In the genomic region with DNA sequence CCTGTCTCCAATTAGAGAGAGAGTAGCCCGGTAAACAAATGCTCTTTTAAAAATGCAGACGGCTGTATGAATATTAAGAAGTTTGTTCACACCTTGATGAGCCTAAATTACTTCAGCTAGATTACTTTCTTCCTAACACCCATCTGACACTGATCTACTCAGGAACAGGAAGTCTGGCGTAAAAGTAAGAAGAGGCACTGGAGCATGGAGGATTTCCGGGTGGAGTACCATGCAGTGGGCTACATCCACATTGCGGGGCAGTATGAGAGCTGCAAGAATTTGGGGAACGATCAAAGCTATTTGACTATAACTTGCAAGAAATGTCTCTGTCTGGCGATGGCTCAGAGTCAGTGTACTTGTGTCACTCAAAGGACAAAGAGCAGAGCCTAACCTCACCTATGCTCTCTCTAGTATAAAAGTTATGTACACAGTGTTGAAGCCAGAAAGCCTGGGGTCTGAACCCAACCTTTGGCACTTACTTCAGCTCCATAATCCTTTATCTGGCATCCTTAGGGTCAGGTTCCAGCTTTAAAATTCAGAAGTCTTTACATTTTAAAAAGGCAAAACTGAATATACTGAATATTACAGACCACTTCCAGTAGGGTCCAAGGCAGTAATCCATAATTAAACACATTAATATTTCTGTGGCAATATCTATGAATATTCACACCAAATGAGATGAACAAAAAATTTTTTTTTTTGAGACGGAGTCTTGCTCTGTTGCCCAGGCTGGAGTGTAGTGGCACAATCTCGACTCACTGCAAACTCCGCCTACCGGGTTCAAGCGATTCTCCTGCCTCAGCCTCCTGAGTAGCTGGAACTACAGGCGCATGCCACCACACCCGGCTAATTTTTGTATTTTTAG, we compare ENCODE assay signal across 15 cellular contexts. TPM values are rescaled to one million over a fixed set of nuclear protein-coding genes. Genes with fewer than 3 reads are reported as not detected.
DNase-seq lines count a peak whose midpoint lies in the region; ATAC-seq, FAIRE-seq and TF ChIP-seq lines count a peak whose summit lies in the region.
"Had no signal": no experiment of that assay in that cellular context is flagged by ENCODE, and none has a peak within 500 bp of the region (broad histone marks: within the 10 kb centered on the region; RNA-seq: fewer than 3 reads in every experiment).

No MANE protein-coding gene starts in this region.

- H3K79me2 ChIP-seq in HepG2 (ENCODE audit: insufficient read depth, low read length), result peaks cover 8% of the 10 kb centered on the region

- peaks cover 44% of the 10 kb centered on the region for H3K36me3 Mint-ChIP-seq in Calu3 (ENCODE audit: insufficient read depth, unreplicated experiment)

- peak; percentile 72 for FAIRE-seq in HepG2 (lab: Jason Lieb, UNC)

- no peak for TF ChIP-seq RAD21 in HepG2 (CRISPR knock-in tag; IDR thresholded peaks at IDR 0.05)

- intact Hi-C loops in Calu3 (cut with micrococcal nuclease; ENCODE audit: unreplicated experiment) (no loop called here), HepG2 (cut with micrococcal nuclease; ENCODE audit: unreplicated experiment) (loop anchor here (2.0 kb wide), 1 partner anchor 14 kb away; no protein-coding TSS in a partner anchor)

- peaks cover 68% of the 10 kb centered on the region for H3K4me1 ChIP-seq in HepG2 (ENCODE audit: insufficient read depth, low read length)

- DNase-seq in Calu3 (no peak), HepG2 (ENCODE audit: low spot score) (peak; percentile 80), KG1 (lab: John Stamatoyannopoulos, UW) (no peak), HPDE6-E6E7 (ENCODE audit: extremely low spot score) (no peak), NCI-H524 treated with DMSO at 0.1 percent for 48 hours (lab: John Stamatoyannopoulos, UW) (no peak), A172 (ENCODE audit: low spot score) (no peak)
- DNase-seq: activated CD4-positive, alpha-beta memory T cell treated with anti-CD3 and anti-CD28 coated beads for 36 hours; activated effector memory CD4-positive, alpha-beta T cell treated with anti-CD3 and anti-CD28 coated beads, Interleukin-2, amount 50 U/mL, for 16 hours; GM23248; NCI-H2227 treated with DMSO at 0.1 percent for 48 hours; T-helper 1 cell had no signal

- no peak overlapping the region for H2AFZ ChIP-seq in HepG2 (ENCODE audit: low read length)
- H2AFZ ChIP-seq: GM23248 had no signal

- peaks cover 2 to 15% of the 10 kb centered on the region in 2 experiments; a peak in 3 of 5 replicates for H3K36me3 ChIP-seq in HepG2 (replicated peaks in 1 of 2; ENCODE audit: control insufficient read depth in 1 of 2, insufficient read depth in 2 of 2, low read length in 2 of 2)

- peak overlapping the region; percentile 46 for H3K4me3 Mint-ChIP-seq in Calu3 (ENCODE audit: low read depth, unreplicated experiment)
- H3K4me3 Mint-ChIP-seq: activated CD4-positive, alpha-beta memory T cell treated with anti-CD3 and anti-CD28 coated beads for 36 hours had no signal

- no peaks in the 10 kb centered on the region for H3K9me3 ChIP-seq in HepG2 (ENCODE audit: low read length)

- no peaks in the 10 kb centered on the region for H3K27me3 ChIP-seq in HepG2 (ENCODE audit: control insufficient read depth in 1 of 2, insufficient read depth in 2 of 2, low read length in 2 of 2)

- WGBS in HepG2 (ENCODE audit: low lambda C conversion rate), result 22% methylated on average over 13 of the region's 14 CpGs

- in situ Hi-C loops in HepG2 (cut with HindIII; ENCODE audit: extremely low pct_ligation_motif_present, low pct_unique_long_range_greater_than_20kb), result no loop called here

- H3K27ac ChIP-seq in HepG2 (ENCODE audit: extremely low read length, insufficient read depth, low read length), result peak overlapping the region; percentile 98
- H3K27ac ChIP-seq: GM23248 had no signal

- H3K9me3 Mint-ChIP-seq in Calu3 (ENCODE audit: low read depth, unreplicated experiment), result no peaks in the 10 kb centered on the region
- H3K9me3 Mint-ChIP-seq: activated CD4-positive, alpha-beta memory T cell treated with anti-CD3 and anti-CD28 coated beads for 36 hours; brain had no signal

- 0 out of 4 replicates have a peak, but pooled peaks of 1 of the 2 experiments have one; percentile 33 for TF ChIP-seq POLR2A in HepG2 (IDR thresholded peaks at IDR 0.05; ENCODE audit: insufficient read depth in 1 of 2, low read depth in 2 of 2, low read length in 2 of 2)

- peak overlapping the region; percentile 76 for H3K9ac ChIP-seq in HepG2 (ENCODE audit: insufficient read depth, low read depth, low read length)
- H3K9ac ChIP-seq: GM23248 had no signal

- TF ChIP-seq CTCF in Calu3 (IDR thresholded peaks at IDR 0.05; ENCODE audit: unreplicated experiment), result no peak
- no peak for TF ChIP-seq CTCF in HepG2 (CRISPR knock-in tag; IDR thresholded peaks at IDR 0.05)

- H3K4me2 ChIP-seq in HepG2 (ENCODE audit: low read depth, low read length), result peak overlapping the region; percentile 74
- H3K4me2 ChIP-seq: smooth muscle cell had no signal

- peaks cover 36% of the 10 kb centered on the region for H3K4me1 Mint-ChIP-seq in Calu3 (ENCODE audit: low read depth, unreplicated experiment)

- H3K27ac Mint-ChIP-seq in Calu3 (ENCODE audit: unreplicated experiment), result peak overlapping the region; percentile 87
- H3K27ac Mint-ChIP-seq: activated CD4-positive, alpha-beta memory T cell treated with anti-CD3 and anti-CD28 coated beads for 36 hours had no signal

- no peaks in the 10 kb centered on the region for H3K27me3 Mint-ChIP-seq in Calu3 (ENCODE audit: unreplicated experiment)
- H3K27me3 Mint-ChIP-seq: activated CD4-positive, alpha-beta memory T cell treated with anti-CD3 and anti-CD28 coated beads for 36 hours; brain had no signal

- POLR2A ChIA-PET in HepG2 (lab: Yijun Ruan, JAX), result interaction anchor here (0.6 to 4.0 kb wide), 11 partner anchors 8 to 519 kb away, joined by 3 to 47 read pairs (median 6); a partner anchor contains a TSS

- H3K4me3 ChIP-seq in HepG2 (replicated peaks in 1 of 3; ENCODE audit: insufficient read depth in 1 of 3, low read depth in 2 of 3, low read length in 3 of 3), result peak overlapping the region in 1 of 3 experiments; percentile 24; a peak in 1 of 6 replicates
- H3K4me3 ChIP-seq: GM23248, smooth muscle cell had no signal

- TF ChIP-seq EP300 in HepG2 (IDR thresholded peaks at IDR 0.05; ENCODE audit: low read depth in 2 of 2, low read length in 2 of 2), result peak in 1 of 2 experiments; percentile 84; a peak in 3 of 4 replicates
- TF ChIP-seq EP300 in HepG2 (CRISPR knock-in tag; IDR thresholded peaks at IDR 0.05; ENCODE audit: borderline replicate concordance), result no peak

- no TSS peak for BruUV-seq in Calu3 (replicated peaks; lab: Mats Ljungman, UMichigan)
- BruUV-seq in HepG2 (replicated peaks; lab: Mats Ljungman, UMichigan), result no TSS peak

- H4K20me1 ChIP-seq in HepG2 (ENCODE audit: insufficient read depth, low read length), result no peaks in the 10 kb centered on the region

- peak; percentile 70 for ATAC-seq in GM21515 (IDR thresholded peaks at IDR 0.05; ENCODE audit: unreplicated experiment)
- ATAC-seq in HG03354 (IDR thresholded peaks at IDR 0.05; ENCODE audit: poor library complexity, severe bottlenecking, unreplicated experiment), result peak; percentile 87
- peak; percentile 70 for ATAC-seq in HepG2

- CTCF ChIA-PET in Calu3 (lab: Charles Lee), result interaction anchor here (0.8 to 0.9 kb wide), 2 partner anchors 17 to 260 kb away, joined by 3 to 4 read pairs; no protein-coding TSS in a partner anchor
- CTCF ChIA-PET in HepG2 (lab: Yijun Ruan, JAX; ENCODE audit: low intra/inter-chr PET ratio, low total read pairs), result no interaction called here

TF ChIP-seq in HepG2, 621 proteins besides CTCF, POLR2A, EP300 and RAD21 (continues in another document):
- no peak for TF ChIP-seq HOXA9 (CRISPR knock-in tag; IDR thresholded peaks at IDR 0.05; ENCODE audit: borderline replicate concordance)
- no peak for TF ChIP-seq ARNTL (CRISPR knock-in tag; IDR thresholded peaks at IDR 0.05)
- no peak for TF ChIP-seq ZNF224 (CRISPR knock-in tag; IDR thresholded peaks at IDR 0.05)
- 0 out of 2 replicates have a peak, but pooled peaks have one; percentile 15 for TF ChIP-seq MEIS1 (CRISPR knock-in tag; IDR thresholded peaks at IDR 0.05; ENCODE audit: borderline replicate concordance)
- no peak for TF ChIP-seq ETV6 (CRISPR knock-in tag; conservative IDR thresholded peaks at IDR 0.05)
- TF ChIP-seq NAIF1 (CRISPR knock-in tag; IDR thresholded peaks at IDR 0.05; ENCODE audit: borderline replicate concordance), result no peak

RNA-seq across cellular contexts. Expression of a gene that starts 7.9 kb away (rescaled TPM):
- 44.5 and 52.7 TPM in 2 replicates for total RNA-seq in Calu3 (2022)
- 114 and 153 TPM in 2 replicates for total RNA-seq in HepG2 (2016; rRNA removed; fragmentation: Illumina TruSeq; extraction: Trizol)
- 43.6 and 44.9 TPM in 2 replicates for total RNA-seq in HepG2 (2016; cell fraction: cytosol; rRNA removed; fragmentation: Illumina TruSeq; extraction: Trizol; ENCODE audit: low read depth)
- 115 and 154 TPM in 2 replicates for total RNA-seq in HepG2 (2016; cell fraction: insoluble cytoplasmic fraction; rRNA removed; fragmentation: Illumina TruSeq; extraction: Trizol)
- 112 and 113 TPM in 2 replicates for total RNA-seq in HepG2 (2016; cell fraction: membrane; rRNA removed; fragmentation: Illumina TruSeq; extraction: Trizol)
- 69.6 and 78.0 TPM in 2 replicates for total RNA-seq in HepG2 (2016; cell fraction: nucleus; rRNA removed; fragmentation: Illumina TruSeq; extraction: Trizol)
- polyA plus RNA-seq in HepG2 (2011; rRNA removed), result 48.6 and 58.3 TPM in 2 replicates
- 24.1 and 35.3 TPM in 2 replicates for polyA plus RNA-seq in HepG2 (2011; cell fraction: cytosol; rRNA removed)
- polyA plus RNA-seq in HepG2 (2011; cell fraction: nucleus; rRNA removed), result 54.5 and 54.9 TPM in 2 replicates
- 56.1 and 60.9 TPM in 2 replicates for polyA plus RNA-seq in HepG2 (2012)
- 34.1 and 42.7 TPM in 2 replicates for polyA plus RNA-seq in HepG2 (2016; cell fraction: cytosol; fragmentation: Illumina TruSeq; extraction: Trizol; ENCODE audit: low read depth)
- polyA plus RNA-seq in HepG2 (2016; cell fraction: insoluble cytoplasmic fraction; fragmentation: Illumina TruSeq; extraction: Trizol; ENCODE audit: low read depth), result 112 and 114 TPM in 2 replicates
- polyA plus RNA-seq in HepG2 (2016; cell fraction: membrane; fragmentation: Illumina TruSeq; extraction: Trizol; ENCODE audit: low read depth), result 70.4 and 72.1 TPM in 2 replicates
- polyA plus RNA-seq in HepG2 (2016; cell fraction: nucleus; fragmentation: Illumina TruSeq; extraction: Trizol; ENCODE audit: insufficient read depth, low read depth), result 110 and 111 TPM in 2 replicates
- polyA minus RNA-seq in HepG2 (2011; rRNA and poly(A)+ RNA removed; ENCODE audit: low replicate concordance), result 29.1 and 41.3 TPM in 2 replicates
- 45.6 and 55.3 TPM in 2 replicates for polyA minus RNA-seq in HepG2 (2011; cell fraction: cytosol; rRNA and poly(A)+ RNA removed)
- polyA minus RNA-seq in HepG2 (2011; cell fraction: nucleus; rRNA and poly(A)+ RNA removed), result 66.1 and 72.4 TPM in 2 replicates
- 129 and 134 TPM in 2 replicates for total RNA-seq in A172 (2014; rRNA removed; shearing (Covaris generic))
